21 cellular contexts compared by ENCODE assay signal in genomic region chr11:72897506-72897905, GRCh38.
A peak's percentile ranks its signal among the peaks of the same experiment; 100 is the strongest.
DNase-seq lines count a peak whose midpoint lies in the region; ATAC-seq, FAIRE-seq and TF ChIP-seq lines count a peak whose summit lies in the region.
"Had no signal": no experiment of that assay in that cellular context is flagged by ENCODE, and none has a peak within 500 bp of the region (broad histone marks: within the 10 kb centered on the region; RNA-seq: fewer than 3 reads in every experiment).

No MANE protein-coding gene starts in this region.

- H3K79me2 ChIP-seq in OCI-LY7 (ENCODE audit: insufficient read depth, low read depth, low read length) (no peaks in the 10 kb centered on the region), K562 (ENCODE audit: control insufficient read depth, insufficient read depth, low read length) (no peaks in the 10 kb centered on the region)

- no peak overlapping the region for H3K9ac ChIP-seq in K562 (ENCODE audit: insufficient read depth in 1 of 2, low read depth in 2 of 2, low read length in 2 of 2)

- no peak for DNase-seq in GM19239 (ENCODE audit: insufficient read length, low spot score)
- DNase-seq in OCI-LY7 (ENCODE audit: low spot score), result no peak
- DNase-seq in K562 (ENCODE audit: extremely low read depth in 1 of 4, low spot score in 3 of 4), result no peak
- peak; percentile 36 for DNase-seq in renal cortical epithelial cell (ENCODE audit: low read depth)
- DNase-seq in H7, result no peak
- DNase-seq in DMS79 (lab: John Stamatoyannopoulos, UW), result no peak
- DNase-seq: BE2C, GOT3, KBM-7, NCI-H1105, NCI-H2029 treated with DMSO at 0.1 percent for 48 hours, NCI-H345, NCI-H524, OCI-M1, T-cell had no signal

- FAIRE-seq in GM19239 (lab: Jason Lieb, UNC) (peak; percentile 73), K562 (lab: Jason Lieb, UNC) (no peak)
- FAIRE-seq: A549, D721Med, GM12878 had no signal

- H3K4me2 ChIP-seq in OCI-LY7 (ENCODE audit: low read length), result no peak overlapping the region
- no peak overlapping the region for H3K4me2 ChIP-seq in K562 (ENCODE audit: insufficient read depth, low read length)
- H3K4me2 ChIP-seq: A549 had no signal

- TSS peak; percentile 2 for BruUV-seq in OCI-LY7 (replicated peaks; lab: Mats Ljungman, UMichigan)
- BruUV-seq in K562 (replicated peaks; lab: Mats Ljungman, UMichigan), result no TSS peak

- H3K9me2 ChIP-seq in OCI-LY7 (ENCODE audit: insufficient read depth, low read length), result no peaks in the 10 kb centered on the region

- H3K4me1 ChIP-seq in OCI-LY7 (ENCODE audit: insufficient read depth, low read length, poor library complexity, severe bottlenecking), result no peaks in the 10 kb centered on the region
- H3K4me1 ChIP-seq in K562 (replicated peaks in 1 of 2; ENCODE audit: control insufficient read depth in 2 of 2, insufficient read depth in 2 of 2, low read length in 2 of 2), result no peaks in the 10 kb centered on the region
- H3K4me1 ChIP-seq: A549, BE2C had no signal

- TF ChIP-seq RAD21 in K562 (CRISPR knock-in tag; conservative IDR thresholded peaks at IDR 0.05 in 1 of 2, IDR thresholded peaks at IDR 0.05 in 1 of 2), result no peak

- intact Hi-C loops in OCI-LY7 (cut with micrococcal nuclease; ENCODE audit: unreplicated experiment) (no loop called here), K562 (cut with micrococcal nuclease) (no loop called here)

- no peak for TF ChIP-seq CTCF in OCI-LY7 (conservative IDR thresholded peaks at IDR 0.05; ENCODE audit: low read length)
- no peak for TF ChIP-seq CTCF in K562 (IDR thresholded peaks at IDR 0.05 in 2 of 3, conservative IDR thresholded peaks at IDR 0.05 in 1 of 3; ENCODE audit: insufficient read depth in 2 of 3, low read depth in 1 of 3, low read length in 3 of 3)

- H4K20me1 ChIP-seq in OCI-LY7 (ENCODE audit: insufficient read depth, low read length), result no peaks in the 10 kb centered on the region
- H4K20me1 ChIP-seq in K562 (replicated peaks; ENCODE audit: control insufficient read depth, insufficient read depth, low read length), result no peaks in the 10 kb centered on the region

- H3K4me3 ChIP-seq in OCI-LY7 (ENCODE audit: low read depth, low read length, poor library complexity, severe bottlenecking) (no peak overlapping the region), K562 (no peak overlapping the region), H7 (ENCODE audit: insufficient read depth, low read depth, low read length) (no peak overlapping the region)
- H3K4me3 ChIP-seq: A549, GM12878 had no signal

- no peaks in the 10 kb centered on the region for H3K9me1 ChIP-seq in K562 (ENCODE audit: control insufficient read depth, insufficient read depth, low read length)

- no peak overlapping the region for H2AFZ ChIP-seq in OCI-LY7 (ENCODE audit: low read length)
- H2AFZ ChIP-seq in K562 (ENCODE audit: low read depth, low read length), result no peak overlapping the region

- H3K36me3 ChIP-seq in OCI-LY7 (ENCODE audit: insufficient read depth, low read length) (peaks cover 93% of the 10 kb centered on the region), K562 (ENCODE audit: control insufficient read depth, insufficient read depth, low read length) (no peaks in the 10 kb centered on the region), H7 (replicated peaks; ENCODE audit: control insufficient read depth, insufficient read depth, low read length) (no peaks in the 10 kb centered on the region)
- H3K36me3 ChIP-seq: BE2C had no signal

- H3K27me3 ChIP-seq in K562 (ENCODE audit: control insufficient read depth in 2 of 2, insufficient read depth in 2 of 2, low read length in 2 of 2), result no peaks in the 10 kb centered on the region
- no peaks in the 10 kb centered on the region for H3K27me3 ChIP-seq in H7 (ENCODE audit: control insufficient read depth, insufficient read depth, low read length)
- H3K27me3 ChIP-seq: BE2C had no signal

- CTCF ChIA-PET in OCI-LY7 (lab: Charles Lee; ENCODE audit: unreplicated experiment), result no interaction called here
- CTCF ChIA-PET in K562 (lab: Yijun Ruan, JAX; ENCODE audit: low intra/inter-chr PET ratio), result no interaction called here

- POLR2A ChIA-PET in OCI-LY7 (lab: Charles Lee), result interaction anchor here (0.5 kb wide), 1 partner anchor 63 kb away, joined by 3 read pairs; no protein-coding TSS in a partner anchor
- POLR2A ChIA-PET in K562 (lab: Yijun Ruan, JAX), result no interaction called here

- no peak overlapping the region for H3K27ac ChIP-seq in OCI-LY7 (ENCODE audit: low read depth, low read length, poor library complexity, severe bottlenecking)
- H3K27ac ChIP-seq in K562 (ENCODE audit: extremely low read depth, low read depth, low read length), result no peak overlapping the region
- H3K27ac ChIP-seq: A549 had no signal

- TF ChIP-seq EP300 in K562 (IDR thresholded peaks at IDR 0.05; ENCODE audit: low read length), result no peak

- in situ Hi-C loops in K562 (cut with MboI), result no loop called here

- ATAC-seq in K562 (no peak), GM18873 (IDR thresholded peaks at IDR 0.05; ENCODE audit: low FRiP score, unreplicated experiment) (no peak), HG02885 (IDR thresholded peaks at IDR 0.05; ENCODE audit: poor library complexity, unreplicated experiment) (no peak)
- ATAC-seq: A549, GM12878, SK-N-SH treated with all-trans-retinoic acid at 6 μM for 48 hours, T-cell had no signal

- H3K9me3 ChIP-seq in OCI-LY7 (ENCODE audit: low read length) (no peaks in the 10 kb centered on the region), K562 (replicated peaks; ENCODE audit: control insufficient read depth, insufficient read depth, low read depth, low read length) (no peaks in the 10 kb centered on the region)
- H3K9me3 ChIP-seq: A549, BE2C had no signal

- TF ChIP-seq POLR2A in K562 (conservative IDR thresholded peaks at IDR 0.05), result no peak

TF ChIP-seq in K562, 482 proteins besides CTCF, POLR2A, EP300 and RAD21:
- TF ChIP-seq C11orf30 (IDR thresholded peaks at IDR 0.05; ENCODE audit: low read depth) (peak; percentile 28; the same call in 1 of the 2 replicates), GATAD2B (IDR thresholded peaks at IDR 0.05; ENCODE audit: borderline replicate concordance) (no peak), KDM4B (IDR thresholded peaks at IDR 0.05; ENCODE audit: borderline replicate concordance in 2 of 2, low read depth in 1 of 2) (no peak)
TF ChIP-seq in K562: peak in this region for 1.
